2 cellular contexts compared by ENCODE assay signal in the genomic region with DNA sequence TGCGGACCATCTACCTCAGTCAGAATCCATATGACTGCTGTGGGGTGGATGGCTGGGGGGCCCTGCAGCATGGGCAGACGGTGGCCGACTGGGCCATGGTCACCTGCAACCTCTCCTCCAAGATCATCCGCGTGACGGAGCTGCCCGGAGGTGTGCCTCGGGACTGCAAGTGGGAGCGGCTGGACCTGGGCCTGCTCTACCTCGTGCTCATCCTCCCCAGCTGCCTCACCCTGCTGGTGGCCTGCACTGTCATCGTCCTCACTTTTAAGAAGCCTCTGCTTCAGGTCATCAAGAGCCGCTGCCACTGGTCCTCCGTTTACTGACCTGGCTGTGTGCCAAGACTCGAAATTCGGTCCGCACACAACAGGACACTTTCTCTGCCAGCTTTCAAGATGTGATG.
TF ChIP-seq lines count a peak whose summit lies in the region.

No MANE protein-coding gene starts in this region.

TF ChIP-seq in GM23338, 12 proteins besides CTCF, POLR2A, EP300 and RAD21 (continues in another document):
- TF ChIP-seq ZNF114 (CRISPR knock-in tag; IDR thresholded peaks at IDR 0.05) (no peak), POLR2AphosphoS5 (IDR thresholded peaks at IDR 0.05; ENCODE audit: low read depth) (no peak), STAT1 (IDR thresholded peaks at IDR 0.05; ENCODE audit: unreplicated experiment) (no peak), JUNB (IDR thresholded peaks at IDR 0.05; ENCODE audit: unreplicated experiment) (no peak), NANOG (IDR thresholded peaks at IDR 0.05; ENCODE audit: borderline replicate concordance) (no peak), EZH2phosphoT487 (IDR thresholded peaks at IDR 0.05; ENCODE audit: unreplicated experiment) (no peak), CREB1 (CRISPR knock-in tag; IDR thresholded peaks at IDR 0.05; ENCODE audit: low read depth) (no peak), ZNF331 (CRISPR knock-in tag; IDR thresholded peaks at IDR 0.05; ENCODE audit: low read depth) (no peak), EZH2 (IDR thresholded peaks at IDR 0.05; ENCODE audit: low read depth, unreplicated experiment) (no peak)
- TF ChIP-seq, protein P1, sequence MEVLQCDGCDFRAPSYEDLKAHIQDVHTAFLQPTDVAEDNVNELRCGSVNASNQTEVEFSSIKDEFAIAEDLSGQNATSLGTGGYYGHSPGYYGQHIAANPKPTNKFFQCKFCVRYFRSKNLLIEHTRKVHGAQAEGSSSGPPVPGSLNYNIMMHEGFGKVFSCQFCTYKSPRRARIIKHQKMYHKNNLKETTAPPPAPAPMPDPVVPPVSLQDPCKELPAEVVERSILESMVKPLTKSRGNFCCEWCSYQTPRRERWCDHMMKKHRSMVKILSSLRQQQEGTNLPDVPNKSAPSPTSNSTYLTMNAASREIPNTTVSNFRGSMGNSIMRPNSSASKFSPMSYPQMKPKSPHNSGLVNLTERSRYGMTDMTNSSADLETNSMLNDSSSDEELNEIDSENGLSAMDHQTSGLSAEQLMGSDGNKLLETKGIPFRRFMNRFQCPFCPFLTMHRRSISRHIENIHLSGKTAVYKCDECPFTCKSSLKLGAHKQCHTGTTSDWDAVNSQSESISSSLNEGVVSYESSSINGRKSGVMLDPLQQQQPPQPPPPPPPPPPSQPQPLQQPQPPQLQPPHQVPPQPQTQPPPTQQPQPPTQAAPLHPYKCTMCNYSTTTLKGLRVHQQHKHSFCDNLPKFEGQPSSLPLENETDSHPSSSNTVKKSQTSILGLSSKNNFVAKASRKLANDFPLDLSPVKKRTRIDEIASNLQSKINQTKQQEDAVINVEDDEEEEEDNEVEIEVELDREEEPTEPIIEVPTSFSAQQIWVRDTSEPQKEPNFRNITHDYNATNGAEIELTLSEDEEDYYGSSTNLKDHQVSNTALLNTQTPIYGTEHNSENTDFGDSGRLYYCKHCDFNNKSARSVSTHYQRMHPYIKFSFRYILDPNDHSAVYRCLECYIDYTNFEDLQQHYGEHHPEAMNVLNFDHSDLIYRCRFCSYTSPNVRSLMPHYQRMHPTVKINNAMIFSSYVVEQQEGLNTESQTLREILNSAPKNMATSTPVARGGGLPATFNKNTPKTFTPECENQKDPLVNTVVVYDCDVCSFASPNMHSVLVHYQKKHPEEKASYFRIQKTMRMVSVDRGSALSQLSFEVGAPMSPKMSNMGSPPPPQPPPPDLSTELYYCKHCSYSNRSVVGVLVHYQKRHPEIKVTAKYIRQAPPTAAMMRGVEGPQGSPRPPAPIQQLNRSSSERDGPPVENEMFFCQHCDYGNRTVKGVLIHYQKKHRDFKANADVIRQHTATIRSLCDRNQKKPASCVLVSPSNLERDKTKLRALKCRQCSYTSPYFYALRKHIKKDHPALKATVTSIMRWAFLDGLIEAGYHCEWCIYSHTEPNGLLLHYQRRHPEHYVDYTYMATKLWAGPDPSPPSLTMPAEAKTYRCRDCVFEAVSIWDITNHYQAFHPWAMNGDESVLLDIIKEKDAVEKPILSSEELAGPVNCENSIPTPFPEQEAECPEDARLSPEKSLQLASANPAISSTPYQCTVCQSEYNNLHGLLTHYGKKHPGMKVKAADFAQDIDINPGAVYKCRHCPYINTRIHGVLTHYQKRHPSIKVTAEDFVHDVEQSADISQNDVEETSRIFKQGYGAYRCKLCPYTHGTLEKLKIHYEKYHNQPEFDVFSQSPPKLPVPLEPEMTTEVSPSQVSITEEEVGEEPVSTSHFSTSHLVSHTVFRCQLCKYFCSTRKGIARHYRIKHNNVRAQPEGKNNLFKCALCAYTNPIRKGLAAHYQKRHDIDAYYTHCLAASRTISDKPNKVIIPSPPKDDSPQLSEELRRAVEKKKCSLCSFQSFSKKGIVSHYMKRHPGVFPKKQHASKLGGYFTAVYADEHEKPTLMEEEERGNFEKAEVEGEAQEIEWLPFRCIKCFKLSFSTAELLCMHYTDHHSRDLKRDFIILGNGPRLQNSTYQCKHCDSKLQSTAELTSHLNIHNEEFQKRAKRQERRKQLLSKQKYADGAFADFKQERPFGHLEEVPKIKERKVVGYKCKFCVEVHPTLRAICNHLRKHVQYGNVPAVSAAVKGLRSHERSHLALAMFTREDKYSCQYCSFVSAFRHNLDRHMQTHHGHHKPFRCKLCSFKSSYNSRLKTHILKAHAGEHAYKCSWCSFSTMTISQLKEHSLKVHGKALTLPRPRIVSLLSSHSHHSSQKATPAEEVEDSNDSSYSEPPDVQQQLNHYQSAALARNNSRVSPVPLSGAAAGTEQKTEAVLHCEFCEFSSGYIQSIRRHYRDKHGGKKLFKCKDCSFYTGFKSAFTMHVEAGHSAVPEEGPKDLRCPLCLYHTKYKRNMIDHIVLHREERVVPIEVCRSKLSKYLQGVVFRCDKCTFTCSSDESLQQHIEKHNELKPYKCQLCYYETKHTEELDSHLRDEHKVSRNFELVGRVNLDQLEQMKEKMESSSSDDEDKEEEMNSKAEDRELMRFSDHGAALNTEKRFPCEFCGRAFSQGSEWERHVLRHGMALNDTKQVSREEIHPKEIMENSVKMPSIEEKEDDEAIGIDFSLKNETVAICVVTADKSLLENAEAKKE (CRISPR knock-in tag; IDR thresholded peaks at IDR 0.05), result no peak
- TF ChIP-seq, protein P2, sequence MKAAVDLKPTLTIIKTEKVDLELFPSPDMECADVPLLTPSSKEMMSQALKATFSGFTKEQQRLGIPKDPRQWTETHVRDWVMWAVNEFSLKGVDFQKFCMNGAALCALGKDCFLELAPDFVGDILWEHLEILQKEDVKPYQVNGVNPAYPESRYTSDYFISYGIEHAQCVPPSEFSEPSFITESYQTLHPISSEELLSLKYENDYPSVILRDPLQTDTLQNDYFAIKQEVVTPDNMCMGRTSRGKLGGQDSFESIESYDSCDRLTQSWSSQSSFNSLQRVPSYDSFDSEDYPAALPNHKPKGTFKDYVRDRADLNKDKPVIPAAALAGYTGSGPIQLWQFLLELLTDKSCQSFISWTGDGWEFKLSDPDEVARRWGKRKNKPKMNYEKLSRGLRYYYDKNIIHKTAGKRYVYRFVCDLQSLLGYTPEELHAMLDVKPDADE (IDR thresholded peaks at IDR 0.05), result no peak

TF ChIP-seq in HepG2, 621 proteins besides CTCF, POLR2A, EP300 and RAD21:
- TF ChIP-seq, protein P3, sequence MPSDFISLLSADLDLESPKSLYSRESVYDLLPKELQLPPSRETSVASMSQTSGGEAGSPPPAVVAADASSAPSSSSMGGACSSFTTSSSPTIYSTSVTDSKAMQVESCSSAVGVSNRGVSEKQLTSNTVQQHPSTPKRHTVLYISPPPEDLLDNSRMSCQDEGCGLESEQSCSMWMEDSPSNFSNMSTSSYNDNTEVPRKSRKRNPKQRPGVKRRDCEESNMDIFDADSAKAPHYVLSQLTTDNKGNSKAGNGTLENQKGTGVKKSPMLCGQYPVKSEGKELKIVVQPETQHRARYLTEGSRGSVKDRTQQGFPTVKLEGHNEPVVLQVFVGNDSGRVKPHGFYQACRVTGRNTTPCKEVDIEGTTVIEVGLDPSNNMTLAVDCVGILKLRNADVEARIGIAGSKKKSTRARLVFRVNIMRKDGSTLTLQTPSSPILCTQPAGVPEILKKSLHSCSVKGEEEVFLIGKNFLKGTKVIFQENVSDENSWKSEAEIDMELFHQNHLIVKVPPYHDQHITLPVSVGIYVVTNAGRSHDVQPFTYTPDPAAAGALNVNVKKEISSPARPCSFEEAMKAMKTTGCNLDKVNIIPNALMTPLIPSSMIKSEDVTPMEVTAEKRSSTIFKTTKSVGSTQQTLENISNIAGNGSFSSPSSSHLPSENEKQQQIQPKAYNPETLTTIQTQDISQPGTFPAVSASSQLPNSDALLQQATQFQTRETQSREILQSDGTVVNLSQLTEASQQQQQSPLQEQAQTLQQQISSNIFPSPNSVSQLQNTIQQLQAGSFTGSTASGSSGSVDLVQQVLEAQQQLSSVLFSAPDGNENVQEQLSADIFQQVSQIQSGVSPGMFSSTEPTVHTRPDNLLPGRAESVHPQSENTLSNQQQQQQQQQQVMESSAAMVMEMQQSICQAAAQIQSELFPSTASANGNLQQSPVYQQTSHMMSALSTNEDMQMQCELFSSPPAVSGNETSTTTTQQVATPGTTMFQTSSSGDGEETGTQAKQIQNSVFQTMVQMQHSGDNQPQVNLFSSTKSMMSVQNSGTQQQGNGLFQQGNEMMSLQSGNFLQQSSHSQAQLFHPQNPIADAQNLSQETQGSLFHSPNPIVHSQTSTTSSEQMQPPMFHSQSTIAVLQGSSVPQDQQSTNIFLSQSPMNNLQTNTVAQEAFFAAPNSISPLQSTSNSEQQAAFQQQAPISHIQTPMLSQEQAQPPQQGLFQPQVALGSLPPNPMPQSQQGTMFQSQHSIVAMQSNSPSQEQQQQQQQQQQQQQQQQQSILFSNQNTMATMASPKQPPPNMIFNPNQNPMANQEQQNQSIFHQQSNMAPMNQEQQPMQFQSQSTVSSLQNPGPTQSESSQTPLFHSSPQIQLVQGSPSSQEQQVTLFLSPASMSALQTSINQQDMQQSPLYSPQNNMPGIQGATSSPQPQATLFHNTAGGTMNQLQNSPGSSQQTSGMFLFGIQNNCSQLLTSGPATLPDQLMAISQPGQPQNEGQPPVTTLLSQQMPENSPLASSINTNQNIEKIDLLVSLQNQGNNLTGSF (CRISPR knock-in tag; IDR thresholded peaks at IDR 0.05), result no peak
- TF ChIP-seq LCORL (IDR thresholded peaks at IDR 0.05) (0 out of 2 replicates have a peak, but pooled peaks have one; percentile 16), LCORL (CRISPR knock-in tag; IDR thresholded peaks at IDR 0.05) (no peak), ZNF274 (CRISPR knock-in tag; IDR thresholded peaks at IDR 0.05) (no peak), EEA1 (CRISPR knock-in tag; IDR thresholded peaks at IDR 0.05; ENCODE audit: borderline replicate concordance) (no peak), TMF1 (CRISPR knock-in tag; IDR thresholded peaks at IDR 0.05; ENCODE audit: low read depth) (no peak)
- TF ChIP-seq, protein P4, sequence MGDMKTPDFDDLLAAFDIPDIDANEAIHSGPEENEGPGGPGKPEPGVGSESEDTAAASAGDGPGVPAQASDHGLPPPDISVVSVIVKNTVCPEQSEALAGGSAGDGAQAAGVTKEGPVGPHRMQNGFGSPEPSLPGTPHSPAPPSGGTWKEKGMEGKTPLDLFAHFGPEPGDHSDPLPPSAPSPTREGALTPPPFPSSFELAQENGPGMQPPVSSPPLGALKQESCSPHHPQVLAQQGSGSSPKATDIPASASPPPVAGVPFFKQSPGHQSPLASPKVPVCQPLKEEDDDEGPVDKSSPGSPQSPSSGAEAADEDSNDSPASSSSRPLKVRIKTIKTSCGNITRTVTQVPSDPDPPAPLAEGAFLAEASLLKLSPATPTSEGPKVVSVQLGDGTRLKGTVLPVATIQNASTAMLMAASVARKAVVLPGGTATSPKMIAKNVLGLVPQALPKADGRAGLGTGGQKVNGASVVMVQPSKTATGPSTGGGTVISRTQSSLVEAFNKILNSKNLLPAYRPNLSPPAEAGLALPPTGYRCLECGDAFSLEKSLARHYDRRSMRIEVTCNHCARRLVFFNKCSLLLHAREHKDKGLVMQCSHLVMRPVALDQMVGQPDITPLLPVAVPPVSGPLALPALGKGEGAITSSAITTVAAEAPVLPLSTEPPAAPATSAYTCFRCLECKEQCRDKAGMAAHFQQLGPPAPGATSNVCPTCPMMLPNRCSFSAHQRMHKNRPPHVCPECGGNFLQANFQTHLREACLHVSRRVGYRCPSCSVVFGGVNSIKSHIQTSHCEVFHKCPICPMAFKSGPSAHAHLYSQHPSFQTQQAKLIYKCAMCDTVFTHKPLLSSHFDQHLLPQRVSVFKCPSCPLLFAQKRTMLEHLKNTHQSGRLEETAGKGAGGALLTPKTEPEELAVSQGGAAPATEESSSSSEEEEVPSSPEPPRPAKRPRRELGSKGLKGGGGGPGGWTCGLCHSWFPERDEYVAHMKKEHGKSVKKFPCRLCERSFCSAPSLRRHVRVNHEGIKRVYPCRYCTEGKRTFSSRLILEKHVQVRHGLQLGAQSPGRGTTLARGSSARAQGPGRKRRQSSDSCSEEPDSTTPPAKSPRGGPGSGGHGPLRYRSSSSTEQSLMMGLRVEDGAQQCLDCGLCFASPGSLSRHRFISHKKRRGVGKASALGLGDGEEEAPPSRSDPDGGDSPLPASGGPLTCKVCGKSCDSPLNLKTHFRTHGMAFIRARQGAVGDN (CRISPR knock-in tag; IDR thresholded peaks at IDR 0.05), result 0 out of 2 replicates have a peak, but pooled peaks have one; percentile 3
- TF ChIP-seq, protein P5, sequence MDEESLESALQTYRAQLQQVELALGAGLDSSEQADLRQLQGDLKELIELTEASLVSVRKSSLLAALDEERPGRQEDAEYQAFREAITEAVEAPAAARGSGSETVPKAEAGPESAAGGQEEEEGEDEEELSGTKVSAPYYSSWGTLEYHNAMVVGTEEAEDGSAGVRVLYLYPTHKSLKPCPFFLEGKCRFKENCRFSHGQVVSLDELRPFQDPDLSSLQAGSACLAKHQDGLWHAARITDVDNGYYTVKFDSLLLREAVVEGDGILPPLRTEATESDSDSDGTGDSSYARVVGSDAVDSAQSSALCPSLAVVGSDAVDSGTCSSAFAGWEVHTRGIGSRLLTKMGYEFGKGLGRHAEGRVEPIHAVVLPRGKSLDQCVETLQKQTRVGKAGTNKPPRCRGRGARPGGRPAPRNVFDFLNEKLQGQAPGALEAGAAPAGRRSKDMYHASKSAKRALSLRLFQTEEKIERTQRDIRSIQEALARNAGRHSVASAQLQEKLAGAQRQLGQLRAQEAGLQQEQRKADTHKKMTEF (CRISPR knock-in tag; IDR thresholded peaks at IDR 0.05), result no peak
